Comparison of ENCODE assay signal across 1 cellular context in genomic region chr3:195258449-195259145, GRCh38.
A peak's percentile ranks its signal among the peaks of the same experiment; 100 is the strongest.
TF ChIP-seq lines count a peak whose summit lies in the region.

No MANE protein-coding gene starts in this region.

TF ChIP-seq in HepG2, 621 proteins besides CTCF, POLR2A, EP300 and RAD21:
- no peak for TF ChIP-seq THRA (CRISPR knock-in tag; IDR thresholded peaks at IDR 0.05; ENCODE audit: borderline replicate concordance)
- peak; percentile 14; the same call in 1 of the 2 replicates for TF ChIP-seq AKAP8 (CRISPR knock-in tag; IDR thresholded peaks at IDR 0.05)
- peak; percentile 29; the same call in 1 of the 2 replicates for TF ChIP-seq ZNF772 (CRISPR knock-in tag; IDR thresholded peaks at IDR 0.05)
- TF ChIP-seq ARID4A (CRISPR knock-in tag; IDR thresholded peaks at IDR 0.05; ENCODE audit: borderline replicate concordance) = 0 out of 2 replicates have a peak, but pooled peaks have one; percentile 1
- peak; percentile 76; the same call in 1 of the 2 replicates for TF ChIP-seq TGIF2 (CRISPR knock-in tag; IDR thresholded peaks at IDR 0.05)
- no peak for TF ChIP-seq ETV6 (CRISPR knock-in tag; conservative IDR thresholded peaks at IDR 0.05)
- 0 out of 2 replicates have a peak, but pooled peaks have one; percentile 33 for TF ChIP-seq ZNF777 (CRISPR knock-in tag; IDR thresholded peaks at IDR 0.05)
- peak; percentile 70; the same call in 1 of the 2 replicates for TF ChIP-seq HNF1B (CRISPR knock-in tag; IDR thresholded peaks at IDR 0.05)
- TF ChIP-seq ELF4 (CRISPR knock-in tag; IDR thresholded peaks at IDR 0.05; ENCODE audit: borderline replicate concordance) = no peak
- TF ChIP-seq ZBTB38 (CRISPR knock-in tag; IDR thresholded peaks at IDR 0.05) = peak; percentile 8; the same call in 1 of the 2 replicates
- TF ChIP-seq CC2D1A (CRISPR knock-in tag; IDR thresholded peaks at IDR 0.05) = 0 out of 2 replicates have a peak, but pooled peaks have one; percentile 11
- 0 out of 2 replicates have a peak, but pooled peaks have one; percentile 26 for TF ChIP-seq ZBTB25 (CRISPR knock-in tag; IDR thresholded peaks at IDR 0.05)
- TF ChIP-seq ZNF552 (CRISPR knock-in tag; IDR thresholded peaks at IDR 0.05; ENCODE audit: borderline replicate concordance) = 0 out of 2 replicates have a peak, but pooled peaks have one; percentile 6
- 0 out of 2 replicates have a peak, but pooled peaks have one; percentile 6 for TF ChIP-seq IRF9 (CRISPR knock-in tag; IDR thresholded peaks at IDR 0.05; ENCODE audit: borderline replicate concordance)
- 0 out of 2 replicates have a peak, but pooled peaks have one; percentile 23 for TF ChIP-seq MAF1 (CRISPR knock-in tag; IDR thresholded peaks at IDR 0.05; ENCODE audit: borderline replicate concordance)
- TF ChIP-seq ZNF879 (CRISPR knock-in tag; IDR thresholded peaks at IDR 0.05) = no peak
- TF ChIP-seq ZNF598 (CRISPR knock-in tag; IDR thresholded peaks at IDR 0.05; ENCODE audit: borderline replicate concordance) = 0 out of 2 replicates have a peak, but pooled peaks have one; percentile 2
- peak; percentile 23; the same call in 1 of the 2 replicates for TF ChIP-seq POLR2G (IDR thresholded peaks at IDR 0.05; ENCODE audit: low read depth, low read length)
- no peak for TF ChIP-seq ZXDC (CRISPR knock-in tag; IDR thresholded peaks at IDR 0.05)
- no peak for TF ChIP-seq HDAC6 (IDR thresholded peaks at IDR 0.05; ENCODE audit: low read depth, low read length)
- no peak for TF ChIP-seq ZNF207 (IDR thresholded peaks at IDR 0.05; ENCODE audit: borderline replicate concordance)
- TF ChIP-seq RELA (CRISPR knock-in tag; IDR thresholded peaks at IDR 0.05) = 0 out of 2 replicates have a peak, but pooled peaks have one; percentile 6
